ENCODE assay signal across 8 cellular contexts in genomic region chr11:47983464-47984397, GRCh38. TPM values are rescaled to one million over a fixed set of nuclear protein-coding genes. Genes with fewer than 3 reads are reported as not detected.
DNase-seq lines count a peak whose midpoint lies in the region; ATAC-seq and TF ChIP-seq lines count a peak whose summit lies in the region.

No MANE protein-coding gene starts in this region.

- peak overlapping the region; percentile 89 for H3K4me3 Mint-ChIP-seq in stimulated activated effector memory CD8-positive, alpha-beta T cell treated with anti-CD3 and anti-CD28 coated beads, Interleukin-12 subunit alpha, Interleukin-12 subunit beta, amount 100 ng/mL, for 72 hours

- no peaks in the 10 kb centered on the region for H3K27me3 ChIP-seq in SJSA1 (replicated peaks)

- H3K27ac Mint-ChIP-seq in stimulated activated effector memory CD8-positive, alpha-beta T cell treated with anti-CD3 and anti-CD28 coated beads, Interleukin-12 subunit alpha, Interleukin-12 subunit beta, amount 100 ng/mL, for 72 hours: peak overlapping the region; percentile 93

- no peaks in the 10 kb centered on the region for H3K9me3 ChIP-seq in SJSA1 (replicated peaks)

- peaks cover 53% of the 10 kb centered on the region for H3K4me1 ChIP-seq in SJSA1 (replicated peaks)

- no peak overlapping the region for H3K4me3 ChIP-seq in SJSA1

- peak overlapping the region; percentile 43 for H3K27ac ChIP-seq in SJSA1

- peaks cover 56% of the 10 kb centered on the region for H3K36me3 Mint-ChIP-seq in stimulated activated effector memory CD8-positive, alpha-beta T cell treated with anti-CD3 and anti-CD28 coated beads, Interleukin-12 subunit alpha, Interleukin-12 subunit beta, amount 100 ng/mL, for 72 hours

- DNase-seq in SIG-M5 treated with dmso at 0.1 percent for 504 hours (lab: John Stamatoyannopoulos, UW; ENCODE audit: unreplicated experiment) (peak; percentile 85), SIG-M5 (lab: John Stamatoyannopoulos, UW) (no peak), SJSA1 (ENCODE audit: low read depth in 1 of 2, low spot score in 2 of 2) (peak in 1 of 2 experiments; percentile 59), erythroblast (lab: John Stamatoyannopoulos, UW) (peak; percentile 46 to 63), COR-L47 (lab: John Stamatoyannopoulos, UW) (no peak)
- no peak for DNase-seq in stimulated activated effector memory CD8-positive, alpha-beta T cell treated with anti-CD3 and anti-CD28 coated beads, Interleukin-12 subunit alpha, Interleukin-12 subunit beta, amount 100 ng/mL, for 72 hours (ENCODE audit: low spot score in 2 of 2)

- peaks cover 59% of the 10 kb centered on the region for H3K4me1 Mint-ChIP-seq in stimulated activated effector memory CD8-positive, alpha-beta T cell treated with anti-CD3 and anti-CD28 coated beads, Interleukin-12 subunit alpha, Interleukin-12 subunit beta, amount 100 ng/mL, for 72 hours

- peaks cover 33% of the 10 kb centered on the region for H3K36me3 ChIP-seq in SJSA1

- no peak for TF ChIP-seq POLR2A in erythroblast (IDR thresholded peaks at IDR 0.05; ENCODE audit: low read length)

- ATAC-seq in stimulated activated effector memory CD8-positive, alpha-beta T cell treated with anti-CD3 and anti-CD28 coated beads, Interleukin-12 subunit alpha, Interleukin-12 subunit beta, amount 100 ng/mL, for 72 hours: no peak
- ATAC-seq in HG03378 (IDR thresholded peaks at IDR 0.05; ENCODE audit: unreplicated experiment) (no peak), GM21723 (IDR thresholded peaks at IDR 0.05; ENCODE audit: unreplicated experiment) (no peak)

- H3K9me3 Mint-ChIP-seq in stimulated activated effector memory CD8-positive, alpha-beta T cell treated with anti-CD3 and anti-CD28 coated beads, Interleukin-12 subunit alpha, Interleukin-12 subunit beta, amount 100 ng/mL, for 72 hours: no peaks in the 10 kb centered on the region

RNA-seq across cellular contexts. Expression of gene PTPRJ, which starts 3.4 kb away (rescaled TPM):
- 10.2 and 19.8 TPM in 2 replicates for total RNA-seq in SJSA1 (2014; rRNA removed; shearing (Covaris generic))

Comparison
In these comparisons a context has a peak if more than half of its experiments do, and no peak if none do; other contexts are left out.
1. DNase-seq: peak in SIG-M5 treated with dmso at 0.1 percent for 504 hours (single experiment) and erythroblast (2 of 2); none in SIG-M5 (single experiment), stimulated activated effector memory CD8-positive, alpha-beta T cell treated with anti-CD3 and anti-CD28 coated beads, Interleukin-12 subunit alpha, Interleukin-12 subunit beta, amount 100 ng/mL, for 72 hours (0 of 2) and COR-L47 (single experiment).